ENCODE assay signal across 8 cellular contexts in the genomic region with DNA sequence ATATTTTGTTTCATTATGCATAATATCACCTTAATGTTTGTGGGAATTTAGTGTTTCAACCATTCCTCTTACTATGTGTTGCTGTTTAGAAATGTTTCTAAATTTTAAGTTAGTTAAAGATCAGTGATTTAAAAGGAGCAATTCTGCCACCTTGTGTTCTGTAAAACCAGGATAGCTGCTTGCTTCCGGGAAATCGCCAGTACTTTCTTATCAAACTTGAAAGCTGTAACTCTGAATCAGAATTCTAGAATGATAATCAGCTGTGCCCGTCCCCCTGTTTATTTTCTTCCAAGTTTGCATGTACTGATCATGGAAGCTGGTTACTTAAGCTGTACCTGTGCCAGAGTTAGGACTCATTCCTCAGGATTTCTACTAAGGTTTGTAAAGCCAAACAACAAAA.
A peak's percentile ranks its signal among the peaks of the same experiment; 100 is the strongest.
DNase-seq lines count a peak whose midpoint lies in the region; FAIRE-seq and TF ChIP-seq lines count a peak whose summit lies in the region.

No MANE protein-coding gene starts in this region.

- H3K27ac Mint-ChIP-seq in activated T-helper 2 cell treated with anti-CD3 and anti-CD28 coated beads, Interferon-gamma antibody, Interleukin-2, Interleukin-4, amounts not matched to agents 10 μg/mL and 5 μg/mL and 100 μg/mL, durations not matched to agents 14 hours and 24 hours and 36 hours = no peak overlapping the region

- intact Hi-C loops in ascending aorta (cut with DNase I) = loop anchor here (2.0 to 10.0 kb wide), 4 partner anchors 406 to 1489 kb away; partner anchors contain the start of gene ADAMTS1
- intact Hi-C loops in vagina (cut with DNase I) = no loop called here
- intact Hi-C loops in activated T-helper 2 cell treated with anti-CD3 and anti-CD28 coated beads, Interferon-gamma antibody, Interleukin-2, Interleukin-4, amounts not matched to agents 10 μg/mL and 5 μg/mL and 100 μg/mL, durations not matched to agents 14 hours and 24 hours and 36 hours (cut with micrococcal nuclease) = no loop called here

- TF ChIP-seq POLR2A in vagina (IDR thresholded peaks at IDR 0.05) = no peak

- no peak overlapping the region for H3K4me3 Mint-ChIP-seq in activated T-helper 2 cell treated with anti-CD3 and anti-CD28 coated beads, Interferon-gamma antibody, Interleukin-2, Interleukin-4, amounts not matched to agents 10 μg/mL and 5 μg/mL and 100 μg/mL, durations not matched to agents 14 hours and 24 hours and 36 hours (ENCODE audit: low read depth)

- no peaks in the 10 kb centered on the region for H3K9me3 Mint-ChIP-seq in activated T-helper 2 cell treated with anti-CD3 and anti-CD28 coated beads, Interferon-gamma antibody, Interleukin-2, Interleukin-4, amounts not matched to agents 10 μg/mL and 5 μg/mL and 100 μg/mL, durations not matched to agents 14 hours and 24 hours and 36 hours

- H3K36me3 ChIP-seq in ascending aorta (no peaks in the 10 kb centered on the region), vagina (no peaks in the 10 kb centered on the region)

- H3K4me1 Mint-ChIP-seq in activated T-helper 2 cell treated with anti-CD3 and anti-CD28 coated beads, Interferon-gamma antibody, Interleukin-2, Interleukin-4, amounts not matched to agents 10 μg/mL and 5 μg/mL and 100 μg/mL, durations not matched to agents 14 hours and 24 hours and 36 hours (ENCODE audit: low read depth) = no peaks in the 10 kb centered on the region

- H3K27ac ChIP-seq in ascending aorta (no peak overlapping the region), vagina (peak overlapping the region; percentile 12)

- no peaks in the 10 kb centered on the region for H3K36me3 Mint-ChIP-seq in activated T-helper 2 cell treated with anti-CD3 and anti-CD28 coated beads, Interferon-gamma antibody, Interleukin-2, Interleukin-4, amounts not matched to agents 10 μg/mL and 5 μg/mL and 100 μg/mL, durations not matched to agents 14 hours and 24 hours and 36 hours (ENCODE audit: low read depth)

- peaks cover 0 to 4% of the 10 kb centered on the region in 2 donors for H3K4me1 ChIP-seq in ascending aorta
- H3K4me1 ChIP-seq in vagina = no peaks in the 10 kb centered on the region

- DNase-seq in A172 (ENCODE audit: low spot score) = peak; percentile 64
- peak; percentile 24 to 34 for DNase-seq in Kasumi-1 (lab: John Stamatoyannopoulos, UW)
- DNase-seq in ascending aorta (ENCODE audit: low spot score in 2 of 2) = peak in 1 of 2 donors; percentile 63
- DNase-seq in vagina (ENCODE audit: extremely low spot score in 2 of 2) = no peak
- no peak for DNase-seq in activated T-helper 2 cell treated with anti-CD3 and anti-CD28 coated beads, Interferon-gamma antibody, Interleukin-2, Interleukin-4, amounts not matched to agents 10 μg/mL and 5 μg/mL and 100 μg/mL, durations not matched to agents 14 hours and 24 hours and 36 hours (ENCODE audit: low spot score)
- no peak for DNase-seq in AML-193 (lab: John Stamatoyannopoulos, UW)
- no peak for DNase-seq in SKM-1 (lab: John Stamatoyannopoulos, UW; ENCODE audit: unreplicated experiment)

- no peak overlapping the region for H3K4me3 ChIP-seq in ascending aorta
- no peak overlapping the region for H3K4me3 ChIP-seq in vagina

- H3K9me3 ChIP-seq in ascending aorta = no peaks in the 10 kb centered on the region
- H3K9me3 ChIP-seq in vagina = no peaks in the 10 kb centered on the region

- no peaks in the 10 kb centered on the region for H3K27me3 Mint-ChIP-seq in activated T-helper 2 cell treated with anti-CD3 and anti-CD28 coated beads, Interferon-gamma antibody, Interleukin-2, Interleukin-4, amounts not matched to agents 10 μg/mL and 5 μg/mL and 100 μg/mL, durations not matched to agents 14 hours and 24 hours and 36 hours (ENCODE audit: low read depth)

- H3K27me3 ChIP-seq in ascending aorta = no peaks in the 10 kb centered on the region
- H3K27me3 ChIP-seq in vagina = no peaks in the 10 kb centered on the region

- TF ChIP-seq CTCF in ascending aorta (IDR thresholded peaks at IDR 0.05) = peak in 2 of 3 experiments; percentile 17 to 53
- TF ChIP-seq CTCF in vagina (IDR thresholded peaks at IDR 0.05) = peak in 1 of 3 experiments; percentile 30

- FAIRE-seq in islet of Langerhans (lab: Jason Lieb, UNC) = peak; percentile 97

Comparison
In these comparisons a context has a peak if more than half of its experiments do, and no peak if none do; other contexts are left out.
1. DNase-seq: peak in A172 (single experiment) and Kasumi-1 (2 of 2); none in vagina (0 of 2), activated T-helper 2 cell treated with anti-CD3 and anti-CD28 coated beads, Interferon-gamma antibody, Interleukin-2, Interleukin-4, amounts not matched to agents 10 μg/mL and 5 μg/mL and 100 μg/mL, durations not matched to agents 14 hours and 24 hours and 36 hours (single experiment), AML-193 (0 of 2) and SKM-1 (single experiment).